Comparison of ENCODE assay signal across 21 cellular contexts in genomic region chr3:184142199-184142598, GRCh38. TPM values are rescaled to one million over a fixed set of nuclear protein-coding genes. Genes with fewer than 3 reads are reported as not detected.
DNase-seq lines count a peak whose midpoint lies in the region; ATAC-seq, FAIRE-seq and TF ChIP-seq lines count a peak whose summit lies in the region.
"Had no signal": no experiment of that assay in that cellular context is flagged by ENCODE, and none has a peak within 500 bp of the region (broad histone marks: within the 10 kb centered on the region; RNA-seq: fewer than 3 reads in every experiment).

No MANE protein-coding gene starts in this region.

- RAD21 ChIA-PET in GM12878 (lab: Charles Lee; ENCODE audit: unreplicated experiment), result no interaction called here

- no peak overlapping the region for H3K4me2 ChIP-seq in GM12878 (ENCODE audit: control insufficient read depth, insufficient read depth)

- no peaks in the 10 kb centered on the region for H3K27me3 Mint-ChIP-seq in activated CD8-positive, alpha-beta T cell treated with anti-CD3 and anti-CD28 coated beads for 36 hours
- H3K27me3 Mint-ChIP-seq in activated CD8-positive, alpha-beta T cell treated with anti-CD3 and anti-CD28 coated beads, Interleukin-2, amount 10 ng/mL, durations not matched to agents 7 days and 5 days (ENCODE audit: low read depth), result no peaks in the 10 kb centered on the region
- no peaks in the 10 kb centered on the region for H3K27me3 Mint-ChIP-seq in CD8-positive, alpha-beta T cell (ENCODE audit: low read depth)
- H3K27me3 Mint-ChIP-seq: CD8-positive, alpha-beta memory T cell had no signal

- no peak overlapping the region for H3K9ac ChIP-seq in GM12878 (ENCODE audit: control insufficient read depth, insufficient read depth, low read length)

- DNase-seq in activated CD8-positive, alpha-beta T cell treated with anti-CD3 and anti-CD28 coated beads for 36 hours, result no peak
- no peak for DNase-seq in activated CD8-positive, alpha-beta T cell treated with anti-CD3 and anti-CD28 coated beads, Interleukin-2, amount 10 ng/mL, durations not matched to agents 7 days and 5 days
- DNase-seq in CD8-positive, alpha-beta T cell, result no peak
- DNase-seq in GM12878 (ENCODE audit: low read depth, low spot score) (no peak), sciatic nerve (ENCODE audit: low spot score) (peak; percentile 10), adrenal gland (no peak)
- DNase-seq: Caco-2; CD8-positive, alpha-beta memory T cell; DND-41; GDM1; HFFc6 had no signal

- H3K9me3 Mint-ChIP-seq in activated CD8-positive, alpha-beta T cell treated with anti-CD3 and anti-CD28 coated beads for 36 hours, result no peaks in the 10 kb centered on the region
- H3K9me3 Mint-ChIP-seq in activated CD8-positive, alpha-beta T cell treated with anti-CD3 and anti-CD28 coated beads, Interleukin-2, amount 10 ng/mL, durations not matched to agents 7 days and 5 days (ENCODE audit: insufficient read depth), result no peaks in the 10 kb centered on the region
- no peaks in the 10 kb centered on the region for H3K9me3 Mint-ChIP-seq in CD8-positive, alpha-beta T cell
- H3K9me3 Mint-ChIP-seq: CD8-positive, alpha-beta memory T cell; HFFc6 had no signal

- H3K27ac Mint-ChIP-seq in activated CD8-positive, alpha-beta T cell treated with anti-CD3 and anti-CD28 coated beads for 36 hours, result peak overlapping the region; percentile 15
- H3K27ac Mint-ChIP-seq in activated CD8-positive, alpha-beta T cell treated with anti-CD3 and anti-CD28 coated beads, Interleukin-2, amount 10 ng/mL, durations not matched to agents 7 days and 5 days, result no peak overlapping the region
- H3K27ac Mint-ChIP-seq in CD8-positive, alpha-beta T cell, result peak overlapping the region; percentile 30
- H3K27ac Mint-ChIP-seq: HFFc6 had no signal

- SMC1A ChIA-PET in GM12878 (lab: Charles Lee; ENCODE audit: uncharacterized antibody, unreplicated experiment), result no interaction called here

- H3K4me3 ChIP-seq in CD8-positive, alpha-beta T cell (ENCODE audit: low read depth, low read length), result no peak overlapping the region
- H3K4me3 ChIP-seq in GM12878, result no peak overlapping the region
- H3K4me3 ChIP-seq in adrenal gland, result no peak overlapping the region
- H3K4me3 ChIP-seq: HAP-1 had no signal

- no peak for TF ChIP-seq CTCF in activated CD8-positive, alpha-beta T cell treated with anti-CD3 and anti-CD28 coated beads for 36 hours (IDR thresholded peaks at IDR 0.05)
- no peak for TF ChIP-seq CTCF in CD8-positive, alpha-beta T cell (IDR thresholded peaks at IDR 0.05)
- no peak for TF ChIP-seq CTCF in GM12878 (IDR thresholded peaks at IDR 0.05 in 2 of 3, conservative IDR thresholded peaks at IDR 0.05 in 1 of 3; ENCODE audit: control insufficient read depth in 2 of 3, extremely low read depth in 1 of 3, insufficient read depth in 1 of 3, low read depth in 3 of 3, low read length in 3 of 3)
- no peak for TF ChIP-seq CTCF in adrenal gland (IDR thresholded peaks at IDR 0.05)

- POLR2A ChIA-PET in activated CD8-positive, alpha-beta T cell treated with anti-CD3 and anti-CD28 coated beads for 36 hours (lab: Charles Lee), result interaction anchor here (0.7 kb wide), 1 partner anchor 13 kb away, joined by 5 read pairs; the partner anchor contains the start of gene DVL3
- POLR2A ChIA-PET in activated CD8-positive, alpha-beta T cell treated with anti-CD3 and anti-CD28 coated beads, Interleukin-2, amount 10 ng/mL, durations not matched to agents 7 days and 5 days (lab: Charles Lee), result no interaction called here
- POLR2A ChIA-PET in CD8-positive, alpha-beta T cell (lab: Charles Lee), result no interaction called here
- POLR2A ChIA-PET in GM12878 (lab: Charles Lee), result no interaction called here

- H4K20me1 ChIP-seq in GM12878 (ENCODE audit: control insufficient read depth, insufficient read depth), result no peaks in the 10 kb centered on the region

- intact Hi-C loops in activated CD8-positive, alpha-beta T cell treated with anti-CD3 and anti-CD28 coated beads for 36 hours (cut with micrococcal nuclease), result no loop called here
- intact Hi-C loops in CD8-positive, alpha-beta T cell (cut with DNase I, micrococcal nuclease), result no loop called here
- intact Hi-C loops in GM12878 (cut with micrococcal nuclease; ENCODE audit: unreplicated experiment), result no loop called here
- intact Hi-C loops in sciatic nerve (cut with DNase I), result no loop called here
- intact Hi-C loops in adrenal gland (cut with DNase I), result no loop called here

- H3K4me3 Mint-ChIP-seq in activated CD8-positive, alpha-beta T cell treated with anti-CD3 and anti-CD28 coated beads for 36 hours, result no peak overlapping the region
- H3K4me3 Mint-ChIP-seq in activated CD8-positive, alpha-beta T cell treated with anti-CD3 and anti-CD28 coated beads, Interleukin-2, amount 10 ng/mL, durations not matched to agents 7 days and 5 days, result no peak overlapping the region
- no peak overlapping the region for H3K4me3 Mint-ChIP-seq in CD8-positive, alpha-beta T cell
- H3K4me3 Mint-ChIP-seq: CD14-positive monocyte; CD8-positive, alpha-beta memory T cell; HFFc6 had no signal

- in situ Hi-C loops in GM12878 (cut with MboI), result no loop called here

- peaks cover 50% of the 10 kb centered on the region for H3K36me3 ChIP-seq in CD8-positive, alpha-beta T cell (ENCODE audit: insufficient read depth, low read length)
- H3K36me3 ChIP-seq in GM12878 (ENCODE audit: control insufficient read depth in 2 of 2, insufficient read depth in 2 of 2, low read length in 1 of 2) (peaks cover 27 to 34% of the 10 kb centered on the region in 2 experiments), adrenal gland (replicated peaks in 1 of 2) (peaks cover 0 to 83% of the 10 kb centered on the region in 2 donors)

- ATAC-seq in activated CD8-positive, alpha-beta T cell treated with anti-CD3 and anti-CD28 coated beads for 36 hours, result no peak
- ATAC-seq in activated CD8-positive, alpha-beta T cell treated with anti-CD3 and anti-CD28 coated beads, Interleukin-2, amount 10 ng/mL, durations not matched to agents 7 days and 5 days, result no peak
- ATAC-seq in CD8-positive, alpha-beta T cell, result no peak
- ATAC-seq in GM12878, result no peak
- ATAC-seq in sciatic nerve, result no peak
- no peak for ATAC-seq in GM21526 (IDR thresholded peaks at IDR 0.05; ENCODE audit: low FRiP score, unreplicated experiment)
- no peak for ATAC-seq in GM21423 (IDR thresholded peaks at IDR 0.05; ENCODE audit: unreplicated experiment)
- ATAC-seq: HepG2 had no signal

- CTCF ChIA-PET in activated CD8-positive, alpha-beta T cell treated with anti-CD3 and anti-CD28 coated beads for 36 hours (lab: Charles Lee), result no interaction called here
- CTCF ChIA-PET in activated CD8-positive, alpha-beta T cell treated with anti-CD3 and anti-CD28 coated beads, Interleukin-2, amount 10 ng/mL, durations not matched to agents 7 days and 5 days (lab: Charles Lee), result no interaction called here
- CTCF ChIA-PET in CD8-positive, alpha-beta T cell (lab: Charles Lee), result no interaction called here
- CTCF ChIA-PET in GM12878 (lab: Yijun Ruan, JAX), result interaction anchor here (0.5 kb wide), 1 partner anchor 204 kb away, joined by 3 read pairs; no protein-coding TSS in a partner anchor

- no peak for FAIRE-seq in GM12878 (lab: Jason Lieb, UNC)
- FAIRE-seq: H1, HepG2, HTR-8/SVneo had no signal

- TF ChIP-seq RAD21 in GM12878 (IDR thresholded peaks at IDR 0.05; ENCODE audit: insufficient read depth, low read depth, low read length), result no peak

- no TSS peak for BruUV-seq in GM12878 (replicated peaks; lab: Mats Ljungman, UMichigan)

- no peak overlapping the region for H3K27ac ChIP-seq in CD8-positive, alpha-beta T cell (ENCODE audit: low read depth, low read length)
- no peak overlapping the region for H3K27ac ChIP-seq in GM12878 (ENCODE audit: control insufficient read depth, insufficient read depth)
- H3K27ac ChIP-seq in adrenal gland, result no peak overlapping the region
- H3K27ac ChIP-seq: 22Rv1 had no signal

- 84% methylated on average over 7 of the region's 7 CpGs for WGBS in GM12878 (ENCODE audit: insufficient coverage, insufficient replicate concordance, low lambda C conversion rate, missing lambda C conversion rate)
- WGBS in adrenal gland, 4 donors, result 92 to 94% (median 93%) methylated on average over 7 of the region's 7 CpGs

- H3K36me3 Mint-ChIP-seq in activated CD8-positive, alpha-beta T cell treated with anti-CD3 and anti-CD28 coated beads for 36 hours (ENCODE audit: low read depth), result peaks cover 44% of the 10 kb centered on the region
- peaks cover 65% of the 10 kb centered on the region for H3K36me3 Mint-ChIP-seq in activated CD8-positive, alpha-beta T cell treated with anti-CD3 and anti-CD28 coated beads, Interleukin-2, amount 10 ng/mL, durations not matched to agents 7 days and 5 days (ENCODE audit: low read depth)
- H3K36me3 Mint-ChIP-seq in CD8-positive, alpha-beta T cell, result peaks cover 73% of the 10 kb centered on the region

- TF ChIP-seq EP300 in GM12878 (IDR thresholded peaks at IDR 0.05; ENCODE audit: borderline replicate concordance in 1 of 2, control insufficient read depth in 1 of 2, low read depth in 2 of 2, low read length in 2 of 2), result no peak

- H3K79me2 ChIP-seq in GM12878 (ENCODE audit: control insufficient read depth, insufficient read depth, low read length), result peaks cover 10% of the 10 kb centered on the region

- no peaks in the 10 kb centered on the region for H3K9me3 ChIP-seq in CD8-positive, alpha-beta T cell (ENCODE audit: low read length)
- no peaks in the 10 kb centered on the region for H3K9me3 ChIP-seq in GM12878 (replicated peaks; ENCODE audit: control insufficient read depth, insufficient read depth, low read length)
- no peaks in the 10 kb centered on the region for H3K9me3 ChIP-seq in adrenal gland (replicated peaks in 1 of 3)
- H3K9me3 ChIP-seq: Caco-2, HAP-1 had no signal

- no peaks in the 10 kb centered on the region for H3K27me3 ChIP-seq in CD8-positive, alpha-beta T cell (ENCODE audit: insufficient read depth, low read length)
- H3K27me3 ChIP-seq in GM12878 (replicated peaks in 1 of 2; ENCODE audit: control insufficient read depth in 2 of 2, insufficient read depth in 2 of 2, low read length in 1 of 2) (no peaks in the 10 kb centered on the region), adrenal gland (no peaks in the 10 kb centered on the region)

- peaks cover 4% of the 10 kb centered on the region for H3K4me1 ChIP-seq in CD8-positive, alpha-beta T cell (ENCODE audit: insufficient read depth, low read length)
- no peaks in the 10 kb centered on the region; the same call in 1 of the 2 replicates for H3K4me1 ChIP-seq in GM12878 (ENCODE audit: control insufficient read depth, insufficient read depth, low read length)
- H3K4me1 ChIP-seq in adrenal gland (replicated peaks in 1 of 2), result peaks cover 0 to 8% of the 10 kb centered on the region in 2 donors
- H3K4me1 ChIP-seq: Caco-2, HAP-1 had no signal

- H2AFZ ChIP-seq in GM12878 (ENCODE audit: control insufficient read depth, low read depth, low read length), result no peak overlapping the region

- TF ChIP-seq POLR2A in GM12878 (IDR thresholded peaks at IDR 0.05; ENCODE audit: low read depth, low read length), result no peak
- TF ChIP-seq POLR2A in adrenal gland (IDR thresholded peaks at IDR 0.05), result no peak

- H3K4me1 Mint-ChIP-seq in activated CD8-positive, alpha-beta T cell treated with anti-CD3 and anti-CD28 coated beads for 36 hours (ENCODE audit: low read depth), result peaks cover 7% of the 10 kb centered on the region
- H3K4me1 Mint-ChIP-seq in activated CD8-positive, alpha-beta T cell treated with anti-CD3 and anti-CD28 coated beads, Interleukin-2, amount 10 ng/mL, durations not matched to agents 7 days and 5 days (ENCODE audit: low read depth), result peaks cover 9% of the 10 kb centered on the region
- peaks cover 8% of the 10 kb centered on the region for H3K4me1 Mint-ChIP-seq in CD8-positive, alpha-beta T cell (ENCODE audit: low read depth)

RNA-seq across cellular contexts. Expression of gene EIF2B5, which starts 7.0 kb away (rescaled TPM):
- 10 to 100 TPM; 59.9 to 64.0 TPM for total RNA-seq in activated CD8-positive, alpha-beta T cell treated with anti-CD3 and anti-CD28 coated beads for 36 hours
- 10 to 100 TPM; 55.1 to 55.4 TPM for total RNA-seq in activated CD8-positive, alpha-beta T cell treated with anti-CD3 and anti-CD28 coated beads, Interleukin-2, amount 10 ng/mL, durations not matched to agents 7 days and 5 days
- 10 to 100 TPM; 52.6 to 61.9 TPM for total RNA-seq in CD8-positive, alpha-beta T cell
- 132 and 135 TPM in 2 replicates for total RNA-seq in GM12878 (2013; cell fraction: nucleolus; rRNA removed)
- total RNA-seq in GM12878 (2014; rRNA removed), result 50.9 and 53.9 TPM in 2 replicates
- 46.1 and 50.4 TPM in 2 replicates for total RNA-seq in GM12878 (2014; rRNA removed; fragmentation: Illumina TruSeq; extraction: Trizol)
- 44.9 and 50.7 TPM in 2 replicates for total RNA-seq in GM12878 (2021)
- 31.4 TPM for polyA plus RNA-seq in GM12878 (2011; ENCODE audit: low read depth)
- 49.7 and 58.5 TPM in 2 replicates for polyA plus RNA-seq in GM12878 (2011; rRNA removed)
- polyA plus RNA-seq in GM12878 (2011; cell fraction: cytosol; rRNA removed), result 55.7 and 63.4 TPM in 2 replicates
- 145 and 159 TPM in 2 replicates for polyA plus RNA-seq in GM12878 (2011; cell fraction: nucleus; rRNA removed)
- polyA plus RNA-seq in GM12878 (2012), result 33.0 and 34.6 TPM in 2 replicates
- polyA plus RNA-seq in GM12878 (2014; fragmentation: Illumina TruSeq; extraction: Trizol), result 53.5 and 55.9 TPM in 2 replicates
- 10 to 100 TPM; 13.7 to 23.6 TPM for polyA plus RNA-seq in GM12878 (2014; fragmentation: Nextera tagmentation; extraction: Ambion mirVana)
- polyA plus RNA-seq in GM12878 (2014; rRNA removed), result 65.1 and 72.4 TPM in 2 replicates
- polyA plus RNA-seq in GM12878 (2016; fragmentation: Nextera tagmentation; extraction: Ambion mirVana), result 10 to 100 TPM; 79.2 to 82.7 TPM
- 72.0 and 84.9 TPM in 2 replicates for polyA minus RNA-seq in GM12878 (2011; rRNA and poly(A)+ RNA removed)
- 13.2 and 18.6 TPM in 2 replicates for polyA minus RNA-seq in GM12878 (2011; cell fraction: cytosol; rRNA and poly(A)+ RNA removed)
- 60.4 and 91.0 TPM in 2 replicates for polyA minus RNA-seq in GM12878 (2011; cell fraction: nucleus; rRNA and poly(A)+ RNA removed)
- total RNA-seq in sciatic nerve, result 30.6 TPM
- total RNA-seq in adrenal gland, result 10 to 100 TPM; 19.1 to 44.2 (median 38.0) TPM
- 10 to 100 TPM; 45.9 to 56.1 (median 49.0) TPM for polyA plus RNA-seq in adrenal gland

RNA-seq across cellular contexts. Expression of gene DVL3, which starts 13.0 kb away (rescaled TPM):
- total RNA-seq in activated CD8-positive, alpha-beta T cell treated with anti-CD3 and anti-CD28 coated beads for 36 hours, result 10 to 100 TPM; 21.2 to 25.9 TPM
- 10 to 100 TPM; 31.2 to 32.6 TPM for total RNA-seq in activated CD8-positive, alpha-beta T cell treated with anti-CD3 and anti-CD28 coated beads, Interleukin-2, amount 10 ng/mL, durations not matched to agents 7 days and 5 days
- 10 to 100 TPM; 23.1 to 23.9 TPM for total RNA-seq in CD8-positive, alpha-beta T cell
- 59.5 and 59.7 TPM in 2 replicates for total RNA-seq in GM12878 (2013; cell fraction: nucleolus; rRNA removed)
- total RNA-seq in GM12878 (2014; rRNA removed), result 15.6 and 19.4 TPM in 2 replicates
- 8.1 and 9.1 TPM in 2 replicates for total RNA-seq in GM12878 (2014; rRNA removed; fragmentation: Illumina TruSeq; extraction: Trizol)
- 34.3 and 39.7 TPM in 2 replicates for total RNA-seq in GM12878 (2021)
- polyA plus RNA-seq in GM12878 (2011; ENCODE audit: low read depth), result 9.2 TPM
- 18.7 and 25.9 TPM in 2 replicates for polyA plus RNA-seq in GM12878 (2011; rRNA removed)
- 27.4 and 32.2 TPM in 2 replicates for polyA plus RNA-seq in GM12878 (2011; cell fraction: cytosol; rRNA removed)
- 109 and 150 TPM in 2 replicates for polyA plus RNA-seq in GM12878 (2011; cell fraction: nucleus; rRNA removed)
- 20.8 and 21.5 TPM in 2 replicates for polyA plus RNA-seq in GM12878 (2012)
- 13.8 and 19.1 TPM in 2 replicates for polyA plus RNA-seq in GM12878 (2014; fragmentation: Illumina TruSeq; extraction: Trizol)
- 1 to 10 TPM; 2.2 to 2.4 TPM for polyA plus RNA-seq in GM12878 (2014; fragmentation: Nextera tagmentation; extraction: Ambion mirVana)
- 33.0 and 34.0 TPM in 2 replicates for polyA plus RNA-seq in GM12878 (2014; rRNA removed)
- 1 to 10 TPM; 6.8 to 9.8 TPM for polyA plus RNA-seq in GM12878 (2016; fragmentation: Nextera tagmentation; extraction: Ambion mirVana)
- 27.9 and 30.6 TPM in 2 replicates for polyA minus RNA-seq in GM12878 (2011; rRNA and poly(A)+ RNA removed)
- polyA minus RNA-seq in GM12878 (2011; cell fraction: cytosol; rRNA and poly(A)+ RNA removed), result 17.6 and 22.2 TPM in 2 replicates
- 23.1 and 41.1 TPM in 2 replicates for polyA minus RNA-seq in GM12878 (2011; cell fraction: nucleus; rRNA and poly(A)+ RNA removed)
- 57.8 TPM for total RNA-seq in sciatic nerve
- 10 to 100 TPM; 39.4 to 94.1 (median 65.6) TPM for total RNA-seq in adrenal gland
- 10 to 100 TPM; 45.8 to 92.9 (median 69.8) TPM for polyA plus RNA-seq in adrenal gland

RNA-seq across cellular contexts. Expression of gene AP2M1, which starts 32.5 kb away (rescaled TPM):
- 100 to 1,000 TPM; 211 to 223 TPM for total RNA-seq in activated CD8-positive, alpha-beta T cell treated with anti-CD3 and anti-CD28 coated beads for 36 hours
- total RNA-seq in activated CD8-positive, alpha-beta T cell treated with anti-CD3 and anti-CD28 coated beads, Interleukin-2, amount 10 ng/mL, durations not matched to agents 7 days and 5 days, result 100 to 1,000 TPM; 228 to 231 TPM
- 100 to 1,000 TPM; 121 to 123 TPM for total RNA-seq in CD8-positive, alpha-beta T cell
- total RNA-seq in GM12878 (2013; cell fraction: nucleolus; rRNA removed), result 83.0 and 85.8 TPM in 2 replicates
- total RNA-seq in GM12878 (2014; rRNA removed) (148 and 159 TPM in 2 replicates), GM12878 (2014; rRNA removed; fragmentation: Illumina TruSeq; extraction: Trizol) (110 and 115 TPM in 2 replicates), GM12878 (2021) (180 and 191 TPM in 2 replicates), sciatic nerve (278 TPM), adrenal gland (100 to 1,000 TPM; 305 to 700 (median 595) TPM)
- 363 TPM for polyA plus RNA-seq in GM12878 (2011; ENCODE audit: low read depth)
- polyA plus RNA-seq in GM12878 (2011; rRNA removed) (163 and 269 TPM in 2 replicates), GM12878 (2014; fragmentation: Illumina TruSeq; extraction: Trizol) (120 and 164 TPM in 2 replicates), GM12878 (2014; fragmentation: Nextera tagmentation; extraction: Ambion mirVana) (10 to 100 TPM; 65.6 to 68.9 TPM), GM12878 (2014; rRNA removed) (156 and 174 TPM in 2 replicates), GM12878 (2016; fragmentation: Nextera tagmentation; extraction: Ambion mirVana) (100 to 1,000 TPM; 340 to 356 TPM), adrenal gland (100 to 1,000 TPM; 250 to 882 (median 362) TPM)
- polyA plus RNA-seq in GM12878 (2011; cell fraction: cytosol; rRNA removed), result 161 and 196 TPM in 2 replicates
- polyA plus RNA-seq in GM12878 (2011; cell fraction: nucleus; rRNA removed), result 276 and 344 TPM in 2 replicates
- 175 and 249 TPM in 2 replicates for polyA plus RNA-seq in GM12878 (2012)
- polyA minus RNA-seq in GM12878 (2011; rRNA and poly(A)+ RNA removed), result 166 and 258 TPM in 2 replicates
- 45.6 and 50.7 TPM in 2 replicates for polyA minus RNA-seq in GM12878 (2011; cell fraction: cytosol; rRNA and poly(A)+ RNA removed)
- 52.1 and 85.1 TPM in 2 replicates for polyA minus RNA-seq in GM12878 (2011; cell fraction: nucleus; rRNA and poly(A)+ RNA removed)

RNA-seq across cellular contexts. Expression of gene ABCF3, which starts 43.8 kb away (rescaled TPM):
- 10 to 100 TPM; 61.3 to 68.7 TPM for total RNA-seq in activated CD8-positive, alpha-beta T cell treated with anti-CD3 and anti-CD28 coated beads for 36 hours
- 10 to 100 TPM; 56.6 to 57.8 TPM for total RNA-seq in activated CD8-positive, alpha-beta T cell treated with anti-CD3 and anti-CD28 coated beads, Interleukin-2, amount 10 ng/mL, durations not matched to agents 7 days and 5 days
- total RNA-seq in CD8-positive, alpha-beta T cell, result 100 to 1,000 TPM; 192 to 193 TPM
- total RNA-seq in GM12878 (2013; cell fraction: nucleolus; rRNA removed), result 51.7 and 54.6 TPM in 2 replicates
- 46.6 and 49.4 TPM in 2 replicates for total RNA-seq in GM12878 (2014; rRNA removed)
- 25.7 and 25.8 TPM in 2 replicates for total RNA-seq in GM12878 (2014; rRNA removed; fragmentation: Illumina TruSeq; extraction: Trizol)
- total RNA-seq in GM12878 (2021), result 56.1 and 61.8 TPM in 2 replicates
- polyA plus RNA-seq in GM12878 (2011; ENCODE audit: low read depth), result 21.7 TPM
- 30.8 and 44.4 TPM in 2 replicates for polyA plus RNA-seq in GM12878 (2011; rRNA removed)
- 54.9 and 80.9 TPM in 2 replicates for polyA plus RNA-seq in GM12878 (2011; cell fraction: cytosol; rRNA removed)
- polyA plus RNA-seq in GM12878 (2011; cell fraction: nucleus; rRNA removed), result 273 and 282 TPM in 2 replicates
- 40.9 and 45.8 TPM in 2 replicates for polyA plus RNA-seq in GM12878 (2012)
- 21.0 and 36.9 TPM in 2 replicates for polyA plus RNA-seq in GM12878 (2014; fragmentation: Illumina TruSeq; extraction: Trizol)
- polyA plus RNA-seq in GM12878 (2014; fragmentation: Nextera tagmentation; extraction: Ambion mirVana), result 1 to 10 TPM; 6.1 to 8.1 TPM
- 70.6 and 81.7 TPM in 2 replicates for polyA plus RNA-seq in GM12878 (2014; rRNA removed)
- 10 to 100 TPM; 66.8 to 71.3 TPM for polyA plus RNA-seq in GM12878 (2016; fragmentation: Nextera tagmentation; extraction: Ambion mirVana)
- polyA minus RNA-seq in GM12878 (2011; rRNA and poly(A)+ RNA removed), result 53.6 and 96.3 TPM in 2 replicates
- polyA minus RNA-seq in GM12878 (2011; cell fraction: cytosol; rRNA and poly(A)+ RNA removed), result 22.8 and 23.0 TPM in 2 replicates
- 96.4 and 138 TPM in 2 replicates for polyA minus RNA-seq in GM12878 (2011; cell fraction: nucleus; rRNA and poly(A)+ RNA removed)
- total RNA-seq in sciatic nerve, result 67.4 TPM
- total RNA-seq in adrenal gland, result 100 to 1,000 TPM; 123 to 292 (median 182) TPM
- polyA plus RNA-seq in adrenal gland, result 100 to 1,000 TPM; 189 to 353 (median 289) TPM

RNA-seq across cellular contexts. Expression of gene HTR3E, which starts 45.3 kb away (rescaled TPM):
- total RNA-seq in activated CD8-positive, alpha-beta T cell treated with anti-CD3 and anti-CD28 coated beads for 36 hours, result not detected
- total RNA-seq in activated CD8-positive, alpha-beta T cell treated with anti-CD3 and anti-CD28 coated beads, Interleukin-2, amount 10 ng/mL, durations not matched to agents 7 days and 5 days, result not detected
- total RNA-seq in CD8-positive, alpha-beta T cell, result not detected
- not detected in 2 replicates for total RNA-seq in GM12878 (2013; cell fraction: nucleolus; rRNA removed)
- not detected in 2 replicates for total RNA-seq in GM12878 (2014; rRNA removed)
- total RNA-seq in GM12878 (2014; rRNA removed; fragmentation: Illumina TruSeq; extraction: Trizol), result not detected in 2 replicates
- total RNA-seq in GM12878 (2021), result not detected in 2 replicates
- not detected for polyA plus RNA-seq in GM12878 (2011; ENCODE audit: low read depth)
- polyA plus RNA-seq in GM12878 (2011; rRNA removed), result not detected in 2 replicates
- polyA plus RNA-seq in GM12878 (2011; cell fraction: cytosol; rRNA removed), result not detected in 2 replicates
- polyA plus RNA-seq in GM12878 (2011; cell fraction: nucleus; rRNA removed), result not detected in 2 replicates
- polyA plus RNA-seq in GM12878 (2012), result not detected in 2 replicates
- not detected in 2 replicates for polyA plus RNA-seq in GM12878 (2014; fragmentation: Illumina TruSeq; extraction: Trizol)
- polyA plus RNA-seq in GM12878 (2014; fragmentation: Nextera tagmentation; extraction: Ambion mirVana), result not detected
- not detected in 2 replicates for polyA plus RNA-seq in GM12878 (2014; rRNA removed)
- not detected for polyA plus RNA-seq in GM12878 (2016; fragmentation: Nextera tagmentation; extraction: Ambion mirVana)
- not detected in 2 replicates for polyA minus RNA-seq in GM12878 (2011; rRNA and poly(A)+ RNA removed)
- polyA minus RNA-seq in GM12878 (2011; cell fraction: cytosol; rRNA and poly(A)+ RNA removed), result not detected in 2 replicates
- polyA minus RNA-seq in GM12878 (2011; cell fraction: nucleus; rRNA and poly(A)+ RNA removed), result not detected in 2 replicates
- total RNA-seq in sciatic nerve, result not detected
- total RNA-seq in adrenal gland, result not detected
- polyA plus RNA-seq in adrenal gland, result not detected
- total RNA-seq: A673; Caco-2; CD8-positive, alpha-beta memory T cell; H1; HepG2; HFFc6 had no signal
- polyA plus RNA-seq: BJ; CD14-positive monocyte; CD8-positive, alpha-beta memory T cell; H1; HepG2 had no signal
